11 cellular contexts compared by ENCODE assay signal in genomic region chr10:91340613-91341362, GRCh38.
A peak's percentile ranks its signal among the peaks of the same experiment; 100 is the strongest.
DNase-seq lines count a peak whose midpoint lies in the region; ATAC-seq, FAIRE-seq and TF ChIP-seq lines count a peak whose summit lies in the region.
"Had no signal": no experiment of that assay in that cellular context is flagged by ENCODE, and none has a peak within 500 bp of the region (broad histone marks: within the 10 kb centered on the region; RNA-seq: fewer than 3 reads in every experiment).

No MANE protein-coding gene starts in this region.

- H3K36me3 ChIP-seq in kidney (ENCODE audit: control insufficient read depth in 1 of 2, insufficient read depth in 2 of 2, low read length in 2 of 2): no peaks in the 10 kb centered on the region

- TF ChIP-seq CTCF in kidney (IDR thresholded peaks at IDR 0.05; ENCODE audit: borderline replicate concordance, extremely low read depth, insufficient read depth): no peak

- H3K36me3 Mint-ChIP-seq in activated naive CD4-positive, alpha-beta T cell treated with anti-CD3 and anti-CD28 coated beads, Interleukin-2, amount 50 U/mL, for 72 hours: no peaks in the 10 kb centered on the region
- H3K36me3 Mint-ChIP-seq: CD4-positive, CD25-positive, alpha-beta regulatory T cell had no signal

- no peaks in the 10 kb centered on the region for H3K9me3 Mint-ChIP-seq in activated naive CD4-positive, alpha-beta T cell treated with anti-CD3 and anti-CD28 coated beads, Interleukin-2, amount 50 U/mL, for 72 hours
- H3K9me3 Mint-ChIP-seq: CD4-positive, CD25-positive, alpha-beta regulatory T cell; T-helper 1 cell treated with Interleukin-12 subunit alpha and Interleukin-12 subunit beta and Interleukin-4 antibody, amounts not matched to agents 30 μg/mL and 1 μg/mL, for 36 hours had no signal

- H3K9me3 ChIP-seq in right cardiac atrium (ENCODE audit: control insufficient read depth, low read length) (no peaks in the 10 kb centered on the region), kidney (ENCODE audit: control insufficient read depth in 1 of 2, low read length in 2 of 2) (no peaks in the 10 kb centered on the region)

- intact Hi-C loops in right cardiac atrium (cut with DNase I) (no loop called here), kidney (cut with DNase I) (no loop called here)

- ATAC-seq in activated naive CD4-positive, alpha-beta T cell treated with anti-CD3 and anti-CD28 coated beads, Interleukin-2, amount 50 U/mL, for 72 hours: peak; percentile 40 to 67
- ATAC-seq in SK-N-SH treated with all-trans-retinoic acid at 6 μM for 48 hours (peak; percentile 94), right cardiac atrium (peak; percentile 38 to 87), GM21390 (IDR thresholded peaks at IDR 0.05; ENCODE audit: unreplicated experiment) (no peak)

- WGBS in right cardiac atrium: 56% methylated on average over 8 of the region's 8 CpGs

- FAIRE-seq in urothelium cell line (lab: Jason Lieb, UNC): no peak
- no peak for FAIRE-seq in kidney (lab: Jason Lieb, UNC)

- H3K4me3 ChIP-seq in right cardiac atrium (ENCODE audit: low read length): no peak overlapping the region
- H3K4me3 ChIP-seq in kidney (ENCODE audit: low read length in 2 of 2): no peak overlapping the region

- no peak overlapping the region for H3K9ac ChIP-seq in kidney (ENCODE audit: low read length in 2 of 2)

- no peak for DNase-seq in activated naive CD4-positive, alpha-beta T cell treated with anti-CD3 and anti-CD28 coated beads, Interleukin-2, amount 50 U/mL, for 72 hours (ENCODE audit: low spot score in 2 of 2)
- DNase-seq in activated naive CD4-positive, alpha-beta T cell (lab: John Stamatoyannopoulos, UW): no peak
- peak; percentile 51 to 55 (median 53) for DNase-seq in right cardiac atrium
- peak; percentile 34 for DNase-seq in urothelium cell line (ENCODE audit: low spot score)
- DNase-seq in kidney: no peak
- no peak for DNase-seq in NCI-H2227 (lab: John Stamatoyannopoulos, UW; ENCODE audit: unreplicated experiment)
- DNase-seq: CD4-positive, CD25-positive, alpha-beta regulatory T cell; effector CD8-positive, alpha-beta T cell had no signal

- H3K27ac ChIP-seq in right cardiac atrium (ENCODE audit: low read length): no peak overlapping the region
- H3K27ac ChIP-seq in kidney (ENCODE audit: low read depth in 2 of 2, low read length in 2 of 2): no peak overlapping the region

- H3K27ac Mint-ChIP-seq in activated naive CD4-positive, alpha-beta T cell treated with anti-CD3 and anti-CD28 coated beads, Interleukin-2, amount 50 U/mL, for 72 hours: no peak overlapping the region
- H3K27ac Mint-ChIP-seq: T-helper 1 cell treated with Interleukin-12 subunit alpha and Interleukin-12 subunit beta and Interleukin-4 antibody, amounts not matched to agents 30 μg/mL and 1 μg/mL, for 36 hours had no signal

- H3K4me1 ChIP-seq in right cardiac atrium (ENCODE audit: control insufficient read depth, insufficient read depth, low read length) (no peaks in the 10 kb centered on the region), kidney (ENCODE audit: control insufficient read depth in 1 of 2, insufficient read depth in 1 of 2, low read depth in 1 of 2, low read length in 2 of 2) (no peaks in the 10 kb centered on the region)

- no peaks in the 10 kb centered on the region for H3K27me3 ChIP-seq in right cardiac atrium (ENCODE audit: control insufficient read depth, insufficient read depth)

TF ChIP-seq in SK-N-SH treated with all-trans-retinoic acid at 6 μM for 48 hours, 23 proteins besides CTCF, POLR2A, EP300 and RAD21 (continues in another document):
- TF ChIP-seq OSR1 (CRISPR knock-in tag; IDR thresholded peaks at IDR 0.05): no peak
- TF ChIP-seq POU6F1 (CRISPR knock-in tag; IDR thresholded peaks at IDR 0.05; ENCODE audit: borderline replicate concordance, low read depth): no peak
- TF ChIP-seq TCF4 (CRISPR knock-in tag; IDR thresholded peaks at IDR 0.05; ENCODE audit: borderline replicate concordance): no peak; the same call in 1 of the 2 replicates
- no peak for TF ChIP-seq SNAI2 (CRISPR knock-in tag; IDR thresholded peaks at IDR 0.05)
- no peak for TF ChIP-seq PATZ1 (CRISPR knock-in tag; IDR thresholded peaks at IDR 0.05; ENCODE audit: borderline replicate concordance)
- no peak for TF ChIP-seq RARB (CRISPR knock-in tag; IDR thresholded peaks at IDR 0.05)
- no peak for TF ChIP-seq ZNF565 (CRISPR knock-in tag; conservative IDR thresholded peaks at IDR 0.05; ENCODE audit: low read depth)
- no peak for TF ChIP-seq ZNF70 (CRISPR knock-in tag; IDR thresholded peaks at IDR 0.05)
- no peak for TF ChIP-seq CSRNP3 (CRISPR knock-in tag; IDR thresholded peaks at IDR 0.05)
- TF ChIP-seq TSHZ2 (CRISPR knock-in tag; IDR thresholded peaks at IDR 0.05): no peak
- TF ChIP-seq CSDC2 (CRISPR knock-in tag; IDR thresholded peaks at IDR 0.05): no peak
- TF ChIP-seq ZC3H10 (CRISPR knock-in tag; IDR thresholded peaks at IDR 0.05): no peak
- no peak for TF ChIP-seq BACH2 (CRISPR knock-in tag; IDR thresholded peaks at IDR 0.05; ENCODE audit: borderline replicate concordance)
- no peak for TF ChIP-seq ZNF8 (CRISPR knock-in tag; IDR thresholded peaks at IDR 0.05)

Comparison
In these comparisons a context has a peak if more than half of its experiments do, and no peak if none do; other contexts are left out.
1. DNase-seq: peak in right cardiac atrium (3 of 3) and urothelium cell line (single experiment); none in activated naive CD4-positive, alpha-beta T cell treated with anti-CD3 and anti-CD28 coated beads, Interleukin-2, amount 50 U/mL, for 72 hours (0 of 2), activated naive CD4-positive, alpha-beta T cell (0 of 4), kidney (single experiment) and NCI-H2227 (single experiment).